ENCODE assay signal across 1 cellular context in the genomic region with DNA sequence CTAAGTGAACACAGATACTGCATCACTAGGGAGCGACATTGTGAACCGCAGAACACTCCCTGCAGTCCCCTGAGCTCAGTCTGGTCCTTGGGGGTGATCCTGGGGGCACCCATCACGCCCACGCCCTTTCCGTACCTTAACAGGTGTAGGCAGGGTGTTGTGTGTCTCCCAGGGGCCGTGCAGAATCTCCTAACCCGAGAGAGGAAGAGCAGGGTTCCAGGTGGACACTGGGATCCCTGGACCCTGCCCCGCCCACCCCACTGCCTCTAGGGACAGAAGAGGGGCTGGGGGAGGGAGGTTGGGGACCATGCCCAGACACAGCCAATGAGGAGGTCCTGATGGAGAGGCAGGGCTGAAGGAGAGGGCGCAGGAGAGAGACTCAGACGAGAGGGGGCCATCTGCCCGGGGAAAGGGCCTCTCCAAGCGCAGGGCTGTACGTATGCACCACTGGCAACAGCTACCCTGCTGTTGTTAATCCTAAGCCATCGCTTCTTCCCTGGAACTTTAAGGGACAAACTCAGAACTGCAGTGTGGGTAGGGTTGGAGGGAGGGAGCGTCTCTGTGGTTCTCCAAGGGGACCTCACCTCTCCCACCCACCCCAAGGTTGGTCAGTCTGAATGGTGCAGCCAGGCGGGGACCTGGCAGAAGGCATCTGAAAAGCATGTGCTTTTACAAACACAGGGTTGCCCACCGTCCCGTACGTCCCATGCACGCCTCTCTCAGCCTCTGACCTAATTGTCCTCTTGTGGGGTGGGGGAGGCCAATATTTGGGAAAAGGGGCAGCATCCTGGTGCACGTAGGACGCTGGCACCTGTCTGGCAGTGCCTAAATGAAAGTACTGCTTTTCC.
TF ChIP-seq lines count a peak whose summit lies in the region.

No MANE protein-coding gene starts in this region.

TF ChIP-seq in GM23338, 12 proteins besides CTCF, POLR2A, EP300 and RAD21 (continued from another document):
- TF ChIP-seq, protein P1, sequence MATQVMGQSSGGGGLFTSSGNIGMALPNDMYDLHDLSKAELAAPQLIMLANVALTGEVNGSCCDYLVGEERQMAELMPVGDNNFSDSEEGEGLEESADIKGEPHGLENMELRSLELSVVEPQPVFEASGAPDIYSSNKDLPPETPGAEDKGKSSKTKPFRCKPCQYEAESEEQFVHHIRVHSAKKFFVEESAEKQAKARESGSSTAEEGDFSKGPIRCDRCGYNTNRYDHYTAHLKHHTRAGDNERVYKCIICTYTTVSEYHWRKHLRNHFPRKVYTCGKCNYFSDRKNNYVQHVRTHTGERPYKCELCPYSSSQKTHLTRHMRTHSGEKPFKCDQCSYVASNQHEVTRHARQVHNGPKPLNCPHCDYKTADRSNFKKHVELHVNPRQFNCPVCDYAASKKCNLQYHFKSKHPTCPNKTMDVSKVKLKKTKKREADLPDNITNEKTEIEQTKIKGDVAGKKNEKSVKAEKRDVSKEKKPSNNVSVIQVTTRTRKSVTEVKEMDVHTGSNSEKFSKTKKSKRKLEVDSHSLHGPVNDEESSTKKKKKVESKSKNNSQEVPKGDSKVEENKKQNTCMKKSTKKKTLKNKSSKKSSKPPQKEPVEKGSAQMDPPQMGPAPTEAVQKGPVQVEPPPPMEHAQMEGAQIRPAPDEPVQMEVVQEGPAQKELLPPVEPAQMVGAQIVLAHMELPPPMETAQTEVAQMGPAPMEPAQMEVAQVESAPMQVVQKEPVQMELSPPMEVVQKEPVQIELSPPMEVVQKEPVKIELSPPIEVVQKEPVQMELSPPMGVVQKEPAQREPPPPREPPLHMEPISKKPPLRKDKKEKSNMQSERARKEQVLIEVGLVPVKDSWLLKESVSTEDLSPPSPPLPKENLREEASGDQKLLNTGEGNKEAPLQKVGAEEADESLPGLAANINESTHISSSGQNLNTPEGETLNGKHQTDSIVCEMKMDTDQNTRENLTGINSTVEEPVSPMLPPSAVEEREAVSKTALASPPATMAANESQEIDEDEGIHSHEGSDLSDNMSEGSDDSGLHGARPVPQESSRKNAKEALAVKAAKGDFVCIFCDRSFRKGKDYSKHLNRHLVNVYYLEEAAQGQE (IDR thresholded peaks at IDR 0.05; ENCODE audit: unreplicated experiment): no peak
- TF ChIP-seq ZNF114 (CRISPR knock-in tag; IDR thresholded peaks at IDR 0.05) (no peak), JUNB (IDR thresholded peaks at IDR 0.05; ENCODE audit: unreplicated experiment) (peak; percentile 37)
